ENCODE assay signal across 9 cellular contexts in the genomic region with DNA sequence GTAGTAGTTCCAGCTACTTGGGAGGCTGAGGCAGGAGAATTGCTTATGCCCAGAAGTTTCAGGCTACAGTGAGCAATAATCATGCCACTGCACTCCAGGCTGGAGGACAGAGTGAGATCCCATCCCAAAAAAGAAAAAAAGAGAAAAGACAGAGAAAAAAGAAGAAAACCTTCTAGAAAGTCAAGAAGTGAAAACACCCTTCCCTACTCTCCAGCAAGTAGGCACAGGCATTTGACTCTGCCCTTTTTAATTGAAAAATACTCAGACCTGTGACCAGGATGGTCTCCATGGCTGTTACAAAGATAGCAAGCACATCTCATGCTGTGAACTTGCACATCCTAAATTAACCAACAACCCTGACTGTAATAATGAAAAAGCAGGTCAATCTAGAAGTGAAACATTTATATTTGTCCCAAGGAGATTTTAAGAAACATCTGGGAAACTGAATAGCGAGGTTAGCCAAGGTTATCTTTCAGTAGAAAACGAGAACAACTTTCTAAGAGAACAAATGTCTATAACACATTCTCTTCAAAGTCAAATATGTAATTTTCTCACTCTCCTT. TPM values are rescaled to one million over a fixed set of nuclear protein-coding genes. Genes with fewer than 3 reads are reported as not detected.
DNase-seq lines count a peak whose midpoint lies in the region; ATAC-seq and TF ChIP-seq lines count a peak whose summit lies in the region.
"Had no signal": no experiment of that assay in that cellular context is flagged by ENCODE, and none has a peak within 500 bp of the region (broad histone marks: within the 10 kb centered on the region; RNA-seq: fewer than 3 reads in every experiment).

No MANE protein-coding gene starts in this region.

- no peaks in the 10 kb centered on the region for H3K36me3 Mint-ChIP-seq in chondrocyte (ENCODE audit: low read depth)

- H3K27me3 ChIP-seq in gastrocnemius medialis: no peaks in the 10 kb centered on the region

- no peaks in the 10 kb centered on the region for H3K27me3 Mint-ChIP-seq in chondrocyte (ENCODE audit: low read depth)

- H3K36me3 ChIP-seq in gastrocnemius medialis: no peaks in the 10 kb centered on the region

- no peaks in the 10 kb centered on the region for H3K9me3 ChIP-seq in gastrocnemius medialis

- H3K9me3 Mint-ChIP-seq in chondrocyte (ENCODE audit: low read depth): peaks cover 4% of the 10 kb centered on the region

- peak overlapping the region; percentile 90 for H3K27ac Mint-ChIP-seq in chondrocyte (ENCODE audit: unreplicated experiment)

- peaks cover 40 to 42% of the 10 kb centered on the region in 2 donors for H3K4me1 ChIP-seq in gastrocnemius medialis

- peak overlapping the region; percentile 90 for H3K4me3 Mint-ChIP-seq in chondrocyte (ENCODE audit: unreplicated experiment)

- peaks cover 43% of the 10 kb centered on the region for H3K4me1 Mint-ChIP-seq in chondrocyte (ENCODE audit: low read depth)

- TF ChIP-seq POLR2A in gastrocnemius medialis (IDR thresholded peaks at IDR 0.05): no peak
- TF ChIP-seq POLR2A in erythroblast (IDR thresholded peaks at IDR 0.05; ENCODE audit: low read length): no peak

- peak overlapping the region; percentile 86 to 99 (median 97) for H3K27ac ChIP-seq in gastrocnemius medialis

- ATAC-seq in GM19397 (IDR thresholded peaks at IDR 0.05; ENCODE audit: unreplicated experiment): peak; percentile 19
- ATAC-seq in HG03064 (IDR thresholded peaks at IDR 0.05; ENCODE audit: low read depth, unreplicated experiment): peak; percentile 29
- no peak for ATAC-seq in gastrocnemius medialis
- no peak for ATAC-seq in esophagus mucosa

- intact Hi-C loops in gastrocnemius medialis (cut with DNase I; ENCODE audit: low total_unique reads): loop anchor here (2.0 to 5.0 kb wide), 8 partner anchors 15 to 269 kb away; no protein-coding TSS in a partner anchor

- no peak for TF ChIP-seq CTCF in chondrocyte (IDR thresholded peaks at IDR 0.05)
- no peak for TF ChIP-seq CTCF in gastrocnemius medialis (IDR thresholded peaks at IDR 0.05 in 4 of 5, conservative IDR thresholded peaks at IDR 0.05 in 1 of 5)

- in situ Hi-C loops in gastrocnemius medialis (cut with MboI; ENCODE audit: low sequenced_read_pairs in 4 of 4): loop anchor here in 1 of 4 donors (10.0 kb wide), 1 partner anchor 237 kb away; no protein-coding TSS in a partner anchor

- H3K4me3 ChIP-seq in gastrocnemius medialis: peak overlapping the region; percentile 65 to 85 (median 74)

- DNase-seq in chondrocyte (ENCODE audit: low spot score) (no peak), gastrocnemius medialis (no peak), DMS114 treated with DMSO at 0.1 percent for 48 hours (lab: John Stamatoyannopoulos, UW; ENCODE audit: unreplicated experiment) (no peak), erythroblast (lab: John Stamatoyannopoulos, UW) (no peak), Kasumi-1 (lab: John Stamatoyannopoulos, UW) (no peak)
- DNase-seq: GOT3 had no signal

RNA-seq across cellular contexts. Expression of gene TMTC1, which starts 2.0 kb away (rescaled TPM):
- total RNA-seq in chondrocyte (24.0 to 49.1 TPM (median 25.2 TPM) in 3 replicates), gastrocnemius medialis (10 to 100 TPM; 38.5 to 83.5 (median 42.6) TPM), esophagus mucosa (5.3 TPM)

Comparison
In these comparisons a context has a peak if more than half of its experiments do, and no peak if none do; other contexts are left out.
1. ATAC-seq: peak in GM19397 (single experiment) and HG03064 (single experiment); none in gastrocnemius medialis (0 of 2) and esophagus mucosa (single experiment).